In genomic region chr1:3902546-3902945, GRCh38 we compare ENCODE assay signal across 12 cellular contexts. TPM values are rescaled to one million over a fixed set of nuclear protein-coding genes. Genes with fewer than 3 reads are reported as not detected.
DNase-seq lines count a peak whose midpoint lies in the region; ATAC-seq and TF ChIP-seq lines count a peak whose summit lies in the region.
"Had no signal": no experiment of that assay in that cellular context is flagged by ENCODE, and none has a peak within 500 bp of the region (broad histone marks: within the 10 kb centered on the region; RNA-seq: fewer than 3 reads in every experiment).

No MANE protein-coding gene starts in this region.

- H3K14ac ChIP-seq in mesenchymal stem cell (ENCODE audit: low read length in 2 of 2): no peak overlapping the region

- H2BK120ac ChIP-seq in mesenchymal stem cell (ENCODE audit: low read depth, low read length): no peak overlapping the region

- H3K36me3 Mint-ChIP-seq in activated naive CD4-positive, alpha-beta T cell treated with anti-CD3 and anti-CD28 coated beads, Interleukin-2, amount 50 U/mL, for 72 hours: peaks cover 11 to 16% of the 10 kb centered on the region in 2 donors
- H3K36me3 Mint-ChIP-seq in neural crest cell (ENCODE audit: low read depth): peaks cover 4% of the 10 kb centered on the region

- no peak overlapping the region for H3K9ac ChIP-seq in mesenchymal stem cell (ENCODE audit: low read length)

- no peak overlapping the region for H3K4me3 ChIP-seq in mesenchymal stem cell (ENCODE audit: insufficient read depth in 1 of 2, low read depth in 1 of 2, low read length in 2 of 2)
- H3K4me3 ChIP-seq: gastroesophageal sphincter, left lung had no signal

- peaks cover 3% of the 10 kb centered on the region for H3K27me3 Mint-ChIP-seq in neural crest cell (ENCODE audit: low read depth)

- peak in 1 of 2 donors; percentile 20 for ATAC-seq in activated naive CD4-positive, alpha-beta T cell treated with anti-CD3 and anti-CD28 coated beads, Interleukin-2, amount 50 U/mL, for 72 hours
- ATAC-seq in HG03354 (IDR thresholded peaks at IDR 0.05; ENCODE audit: poor library complexity, severe bottlenecking, unreplicated experiment): no peak
- ATAC-seq: gastroesophageal sphincter, left lung had no signal

- H3K27ac ChIP-seq in mesenchymal stem cell (ENCODE audit: low read length, poor library complexity, severe bottlenecking): no peak overlapping the region
- H3K27ac ChIP-seq: gastroesophageal sphincter, left lung had no signal

- WGBS in mesenchymal stem cell: 89% methylated on average over 6 of the region's 6 CpGs

- no peak overlapping the region for H2AFZ ChIP-seq in mesenchymal stem cell (ENCODE audit: low read depth, low read length)

- H3K9me3 ChIP-seq in mesenchymal stem cell (ENCODE audit: control insufficient read depth, low read length): no peaks in the 10 kb centered on the region

- no peaks in the 10 kb centered on the region for H3K27me3 ChIP-seq in mesenchymal stem cell (ENCODE audit: control insufficient read depth in 1 of 2, insufficient read depth in 1 of 2, low read length in 2 of 2)
- H3K27me3 ChIP-seq: gastroesophageal sphincter, left lung had no signal

- no peak overlapping the region for H3K4me2 ChIP-seq in mesenchymal stem cell (ENCODE audit: low read length, poor library complexity, severe bottlenecking)

- H2BK15ac ChIP-seq in mesenchymal stem cell (ENCODE audit: low read depth, poor library complexity, severe bottlenecking): no peak overlapping the region

- peaks cover 28% of the 10 kb centered on the region for H3K4me1 Mint-ChIP-seq in neural crest cell

- no peak overlapping the region for H2AK5ac ChIP-seq in mesenchymal stem cell (ENCODE audit: low read length, severe bottlenecking)

- H4K91ac ChIP-seq in mesenchymal stem cell (ENCODE audit: low read length): no peak overlapping the region

- H3K27ac Mint-ChIP-seq in activated naive CD4-positive, alpha-beta T cell treated with anti-CD3 and anti-CD28 coated beads, Interleukin-2, amount 50 U/mL, for 72 hours: peak overlapping the region in 1 of 2 donors; percentile 82
- H3K27ac Mint-ChIP-seq in neural crest cell (ENCODE audit: unreplicated experiment): no peak overlapping the region

- no peak overlapping the region for H3K4ac ChIP-seq in mesenchymal stem cell (ENCODE audit: low read depth in 1 of 2, low read length in 2 of 2)

- H3K23ac ChIP-seq in mesenchymal stem cell (ENCODE audit: low read length in 2 of 2): no peak overlapping the region

- peaks cover 10% of the 10 kb centered on the region for H3K4me1 ChIP-seq in mesenchymal stem cell (ENCODE audit: control insufficient read depth, insufficient read depth, low read depth, low read length)

- DNase-seq in NCI-H345 (lab: John Stamatoyannopoulos, UW): peak; percentile 54
- DNase-seq in NCI-H345 treated with DMSO at 0.1 percent for 48 hours (lab: John Stamatoyannopoulos, UW; ENCODE audit: unreplicated experiment): no peak
- DNase-seq in NCI-H69 (lab: John Stamatoyannopoulos, UW): peak; percentile 51
- DNase-seq in activated naive CD4-positive, alpha-beta T cell treated with anti-CD3 and anti-CD28 coated beads, Interleukin-2, amount 50 U/mL, for 72 hours (ENCODE audit: low spot score in 2 of 2): peak; percentile 26 to 31
- no peak for DNase-seq in neural crest cell (ENCODE audit: low read depth, low spot score)
- no peak for DNase-seq in mesenchymal stem cell
- DNase-seq in NCI-H510A (lab: John Stamatoyannopoulos, UW): no peak
- DNase-seq: cortex of kidney, Kasumi-1 had no signal

- H4K8ac ChIP-seq in mesenchymal stem cell (ENCODE audit: low read length): no peak overlapping the region

- H3K4me3 Mint-ChIP-seq in neural crest cell: peak overlapping the region; percentile 21

- no peak for TF ChIP-seq CTCF in neural crest cell (conservative IDR thresholded peaks at IDR 0.05)

- no peak overlapping the region for H2BK5ac ChIP-seq in mesenchymal stem cell (ENCODE audit: low read depth, low read length, poor library complexity, severe bottlenecking)

- no peak overlapping the region for H2BK12ac ChIP-seq in mesenchymal stem cell (ENCODE audit: low read length in 2 of 2)

- no peaks in the 10 kb centered on the region for H3K9me3 Mint-ChIP-seq in activated naive CD4-positive, alpha-beta T cell treated with anti-CD3 and anti-CD28 coated beads, Interleukin-2, amount 50 U/mL, for 72 hours
- no peaks in the 10 kb centered on the region for H3K9me3 Mint-ChIP-seq in neural crest cell

- peaks cover 2% of the 10 kb centered on the region for H3K79me1 ChIP-seq in mesenchymal stem cell (replicated peaks; ENCODE audit: low read length, poor library complexity, severe bottlenecking)

- H3K18ac ChIP-seq in mesenchymal stem cell (ENCODE audit: low read depth in 1 of 2, low read length in 2 of 2): no peak overlapping the region

- peaks cover 0 to 3% of the 10 kb centered on the region in 2 experiments for H3K36me3 ChIP-seq in mesenchymal stem cell (ENCODE audit: control insufficient read depth in 1 of 2, insufficient read depth in 2 of 2, low read depth in 1 of 2, low read length in 2 of 2)
- H3K36me3 ChIP-seq: gastroesophageal sphincter, left lung had no signal

RNA-seq across cellular contexts. Expression of gene C1orf174, which starts 2.5 kb away (rescaled TPM):
- total RNA-seq in activated naive CD4-positive, alpha-beta T cell treated with anti-CD3 and anti-CD28 coated beads, Interleukin-2, amount 50 U/mL, for 72 hours: 10 to 100 TPM; 28.9 to 34.7 TPM
- 36.8 and 39.6 TPM in 2 replicates for total RNA-seq in neural crest cell
- polyA plus RNA-seq in mesenchymal stem cell (2013, experiment 1 of 2): 23.5 TPM
- polyA plus RNA-seq in mesenchymal stem cell (2013, experiment 2 of 2): 24.0 TPM

RNA-seq across cellular contexts. Expression of gene DFFB, which starts 45.3 kb away (rescaled TPM):
- 10 to 100 TPM; 12.0 TPM for total RNA-seq in activated naive CD4-positive, alpha-beta T cell treated with anti-CD3 and anti-CD28 coated beads, Interleukin-2, amount 50 U/mL, for 72 hours
- total RNA-seq in neural crest cell: 11.3 and 13.1 TPM in 2 replicates
- 5.7 TPM for polyA plus RNA-seq in mesenchymal stem cell (2013, experiment 1 of 2)
- 5.4 TPM for polyA plus RNA-seq in mesenchymal stem cell (2013, experiment 2 of 2)

RNA-seq across cellular contexts. Expression of gene CEP104, which starts 45.5 kb away (rescaled TPM):
- total RNA-seq in activated naive CD4-positive, alpha-beta T cell treated with anti-CD3 and anti-CD28 coated beads, Interleukin-2, amount 50 U/mL, for 72 hours: 10 to 100 TPM; 26.9 to 28.3 TPM
- 36.2 and 37.3 TPM in 2 replicates for total RNA-seq in neural crest cell
- 19.9 TPM for polyA plus RNA-seq in mesenchymal stem cell (2013, experiment 1 of 2)
- polyA plus RNA-seq in mesenchymal stem cell (2013, experiment 2 of 2): 20.7 TPM

Comparison
In these comparisons a context has a peak if more than half of its experiments do, and no peak if none do; other contexts are left out.
1. DNase-seq: peak in NCI-H345 (single experiment), NCI-H69 (single experiment) and activated naive CD4-positive, alpha-beta T cell treated with anti-CD3 and anti-CD28 coated beads, Interleukin-2, amount 50 U/mL, for 72 hours (2 of 2); none in NCI-H345 treated with DMSO at 0.1 percent for 48 hours (single experiment), neural crest cell (single experiment), mesenchymal stem cell (single experiment) and NCI-H510A (single experiment).